Comparison of ENCODE assay signal across 10 cellular contexts in the genomic region with DNA sequence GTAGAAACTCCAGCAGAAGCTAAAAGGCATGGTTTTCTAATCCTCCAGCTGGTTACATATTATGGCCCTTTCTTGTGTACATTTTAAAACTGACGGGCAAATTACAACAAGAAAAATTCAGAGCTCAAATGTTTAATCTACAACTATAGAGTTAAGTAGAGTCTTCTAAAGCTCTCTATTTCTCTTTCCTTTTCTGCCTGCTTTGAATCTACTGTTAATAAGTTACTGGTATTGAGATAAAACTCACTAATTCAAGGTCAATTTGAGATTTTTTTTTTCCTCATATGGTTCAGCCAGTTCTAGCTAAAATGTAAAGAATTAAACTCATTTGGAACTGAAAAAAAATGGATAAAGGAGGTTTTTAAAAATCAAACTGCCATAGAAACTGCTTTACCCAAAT. TPM values are rescaled to one million over a fixed set of nuclear protein-coding genes. Genes with fewer than 3 reads are reported as not detected.
"Had no signal": no experiment of that assay in that cellular context is flagged by ENCODE, and none has a peak within 500 bp of the region (broad histone marks: within the 10 kb centered on the region; RNA-seq: fewer than 3 reads in every experiment).

No MANE protein-coding gene starts in this region.

- ATAC-seq: HepG2, K562 had no signal

- H3K27ac ChIP-seq: HL-60 had no signal

- DNase-seq: IMR-90, KBM-7, KG1 had no signal

- FAIRE-seq: HepG2, HTR-8/SVneo, K562 had no signal

- H3K4me3 ChIP-seq: K562 had no signal

RNA-seq across cellular contexts. Expression of gene PRSS37, which starts 1.6 kb away (rescaled TPM):
- total RNA-seq: HepG2, HT-29, HT1080, IMR-90, K562 had no signal
- polyA plus RNA-seq: HepG2, IgD-negative memory B cell, IMR-90, K562 had no signal
